Comparison of ENCODE assay signal across 28 cellular contexts in genomic region chr14:94696518-94696917, GRCh38.
"Had no signal": no experiment of that assay in that cellular context is flagged by ENCODE, and none has a peak within 500 bp of the region (broad histone marks: within the 10 kb centered on the region; RNA-seq: fewer than 3 reads in every experiment).

No MANE protein-coding gene starts in this region.

- H3K27me3 ChIP-seq: ovary, right lobe of liver, sigmoid colon, testis, transverse colon, uterus had no signal

- DNase-seq: naive thymus-derived CD4-positive, alpha-beta T cell; natural killer cell; nucleus accumbens; ovary; psoas muscle; right cardiac atrium; right lobe of liver; sigmoid colon; small intestine; spleen; stimulated activated CD4-positive, alpha-beta T cell treated with anti-CD3 and anti-CD28 coated beads, Interleukin-12 subunit alpha, Interleukin-12 subunit beta, amount 100 ng/mL, for 4 hours; stimulated activated CD4-positive, alpha-beta T cell treated with anti-CD3 and anti-CD28 coated beads, Interleukin-1b, Interleukin-23, amount 100 ng/mL, for 48 hours; stimulated activated CD4-positive, alpha-beta T cell treated with anti-CD3 and anti-CD28 coated beads, Interleukin-4, amount 100 ng/mL, for 1 hour; stimulated activated CD4-positive, alpha-beta T cell treated with anti-CD3 and anti-CD28 coated beads, Interleukin-4, amount 100 ng/mL, for 4 hours; stimulated activated CD8-positive, alpha-beta memory T cell treated with anti-CD3 and anti-CD28 coated beads, Interleukin-4, amount 100 ng/mL, for 48 hours; stimulated activated naive CD4-positive, alpha-beta T cell; stimulated activated naive CD8-positive, alpha-beta T cell treated with anti-CD3 and anti-CD28 coated beads, Interleukin-15, amount 100 ng/mL, for 72 hours; stimulated activated naive CD8-positive, alpha-beta T cell treated with anti-CD3 and anti-CD28 coated beads, Interleukin-15, Interleukin-2, amounts not matched to agents 100 U/mL and 50 U/mL, for 24 hours; substantia nigra; testis; tibial artery; transverse colon; upper lobe of right lung; uterus had no signal

- H3K36me3 ChIP-seq: neutrophil, ovary, right lobe of liver, sigmoid colon, spleen, suprapubic skin, tibial artery, transverse colon, upper lobe of right lung, uterus had no signal

- H3K4me1 ChIP-seq: parathyroid adenoma, psoas muscle, right lobe of liver, sigmoid colon, spleen, suprapubic skin, testis, tibial artery, transverse colon, upper lobe of right lung, uterus had no signal

- ATAC-seq: naive thymus-derived CD4-positive, alpha-beta T cell; natural killer cell; psoas muscle; right cardiac atrium; right lobe of liver; stimulated activated memory B cell treated with anti-CD40 and anti-IgM and Interleukin-4, amounts not matched to agents 10 μg/mL and 1 μg/mL and 100 μg/mL, for 72 hours; stimulated activated naive CD8-positive, alpha-beta T cell treated with anti-CD3 and anti-CD28 coated beads, Interleukin-15, amount 100 ng/mL, for 72 hours; stimulated activated naive CD8-positive, alpha-beta T cell treated with anti-CD3 and anti-CD28 coated beads, Interleukin-15, Interleukin-2, amounts not matched to agents 100 U/mL and 50 U/mL, for 24 hours; upper lobe of right lung had no signal

- H3K79me2 ChIP-seq: parathyroid adenoma had no signal

- H3K9me3 ChIP-seq: neutrophil, ovary, psoas muscle, right lobe of liver, sigmoid colon, spleen, suprapubic skin, testis, tibial artery, transverse colon, upper lobe of right lung, uterus had no signal

- H2AFZ ChIP-seq: parathyroid adenoma had no signal

- H3K4me3 ChIP-seq: ovary, psoas muscle, right lobe of liver, sigmoid colon, spleen, suprapubic skin, testis, tibial artery, transverse colon, upper lobe of right lung, uterus had no signal

- H3K27ac ChIP-seq: neutrophil, ovary, parathyroid adenoma, psoas muscle, right lobe of liver, sigmoid colon, spleen, suprapubic skin, testis, tibial artery, transverse colon, upper lobe of right lung, uterus had no signal
